In genomic region chr11:67606477-67607295, GRCh38 we compare ENCODE assay signal across 1 cellular context.
TF ChIP-seq lines count a peak whose summit lies in the region.

Gene NDUFV1, plus strand, starts transcription at chr11:67606936. Its CDS starts 69 bp downstream, at chr11:67607005.

TF ChIP-seq in HepG2, 621 proteins besides CTCF, POLR2A, EP300 and RAD21 (continued from another document and continues in another):
- peak; percentile 47; the same call in 1 of the 2 replicates for TF ChIP-seq ZNF710 (CRISPR knock-in tag; IDR thresholded peaks at IDR 0.05; ENCODE audit: borderline replicate concordance)
- TF ChIP-seq ATF7 (IDR thresholded peaks at IDR 0.05) = peak; percentile 25; the same call in 1 of the 2 replicates
- 0 out of 2 replicates have a peak, but pooled peaks have one; percentile 48 for TF ChIP-seq ATF7 (CRISPR knock-in tag; IDR thresholded peaks at IDR 0.05)
- TF ChIP-seq GPN1 (CRISPR knock-in tag; IDR thresholded peaks at IDR 0.05; ENCODE audit: borderline replicate concordance) = no peak
- peak; percentile 70; the same call in 1 of the 2 replicates for TF ChIP-seq MXD4 (CRISPR knock-in tag; IDR thresholded peaks at IDR 0.05)
- peak; percentile 74; the same call in 1 of the 2 replicates for TF ChIP-seq ZNF761 (CRISPR knock-in tag; conservative IDR thresholded peaks at IDR 0.05)
- TF ChIP-seq IRX3 (CRISPR knock-in tag; IDR thresholded peaks at IDR 0.05; ENCODE audit: borderline replicate concordance, low read depth) = peak; percentile 60; the same call in 1 of the 2 replicates
- no peak for TF ChIP-seq AGO1 (IDR thresholded peaks at IDR 0.05; ENCODE audit: low read depth, low read length, poor library complexity, severe bottlenecking)
- TF ChIP-seq ZNF713 (CRISPR knock-in tag; IDR thresholded peaks at IDR 0.05) = no peak; the same call in 1 of the 2 replicates
- TF ChIP-seq, protein P1, sequence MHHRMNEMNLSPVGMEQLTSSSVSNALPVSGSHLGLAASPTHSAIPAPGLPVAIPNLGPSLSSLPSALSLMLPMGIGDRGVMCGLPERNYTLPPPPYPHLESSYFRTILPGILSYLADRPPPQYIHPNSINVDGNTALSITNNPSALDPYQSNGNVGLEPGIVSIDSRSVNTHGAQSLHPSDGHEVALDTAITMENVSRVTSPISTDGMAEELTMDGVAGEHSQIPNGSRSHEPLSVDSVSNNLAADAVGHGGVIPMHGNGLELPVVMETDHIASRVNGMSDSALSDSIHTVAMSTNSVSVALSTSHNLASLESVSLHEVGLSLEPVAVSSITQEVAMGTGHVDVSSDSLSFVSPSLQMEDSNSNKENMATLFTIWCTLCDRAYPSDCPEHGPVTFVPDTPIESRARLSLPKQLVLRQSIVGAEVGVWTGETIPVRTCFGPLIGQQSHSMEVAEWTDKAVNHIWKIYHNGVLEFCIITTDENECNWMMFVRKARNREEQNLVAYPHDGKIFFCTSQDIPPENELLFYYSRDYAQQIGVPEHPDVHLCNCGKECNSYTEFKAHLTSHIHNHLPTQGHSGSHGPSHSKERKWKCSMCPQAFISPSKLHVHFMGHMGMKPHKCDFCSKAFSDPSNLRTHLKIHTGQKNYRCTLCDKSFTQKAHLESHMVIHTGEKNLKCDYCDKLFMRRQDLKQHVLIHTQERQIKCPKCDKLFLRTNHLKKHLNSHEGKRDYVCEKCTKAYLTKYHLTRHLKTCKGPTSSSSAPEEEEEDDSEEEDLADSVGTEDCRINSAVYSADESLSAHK (CRISPR knock-in tag; IDR thresholded peaks at IDR 0.05; ENCODE audit: borderline replicate concordance) = no peak
- TF ChIP-seq JUN (CRISPR knock-in tag; IDR thresholded peaks at IDR 0.05) = no peak
- no peak for TF ChIP-seq RARA (CRISPR knock-in tag; IDR thresholded peaks at IDR 0.05)
- 0 out of 2 replicates have a peak, but pooled peaks have one; percentile 34 for TF ChIP-seq ZIK1 (CRISPR knock-in tag; IDR thresholded peaks at IDR 0.05; ENCODE audit: borderline replicate concordance, low read depth)
- 0 out of 2 replicates have a peak, but pooled peaks have one; percentile 43 for TF ChIP-seq ZNF510 (CRISPR knock-in tag; IDR thresholded peaks at IDR 0.05; ENCODE audit: low read depth)
- TF ChIP-seq, protein P2, sequence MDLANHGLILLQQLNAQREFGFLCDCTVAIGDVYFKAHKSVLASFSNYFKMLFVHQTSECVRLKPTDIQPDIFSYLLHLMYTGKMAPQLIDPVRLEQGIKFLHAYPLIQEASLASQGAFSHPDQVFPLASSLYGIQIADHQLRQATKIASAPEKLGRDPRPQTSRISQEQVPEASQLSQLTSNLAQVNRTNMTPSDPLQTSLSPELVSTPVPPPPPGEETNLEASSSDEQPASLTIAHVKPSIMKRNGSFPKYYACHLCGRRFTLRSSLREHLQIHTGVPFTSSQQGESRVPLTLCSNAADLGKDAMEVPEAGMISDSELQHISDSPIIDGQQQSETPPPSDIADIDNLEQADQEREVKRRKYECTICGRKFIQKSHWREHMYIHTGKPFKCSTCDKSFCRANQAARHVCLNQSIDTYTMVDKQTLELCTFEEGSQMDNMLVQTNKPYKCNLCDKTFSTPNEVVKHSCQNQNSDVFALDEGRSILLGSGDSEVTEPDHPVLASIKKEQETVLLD (CRISPR knock-in tag; IDR thresholded peaks at IDR 0.05; ENCODE audit: low read depth) = no peak
- TF ChIP-seq ZNF850 (CRISPR knock-in tag; conservative IDR thresholded peaks at IDR 0.05) = no peak
- TF ChIP-seq ZHX2 (IDR thresholded peaks at IDR 0.05; ENCODE audit: low read depth) = peak; percentile 91
- TF ChIP-seq ZHX2 (CRISPR knock-in tag; IDR thresholded peaks at IDR 0.05; ENCODE audit: borderline replicate concordance) = no peak
- TF ChIP-seq, protein P3, sequence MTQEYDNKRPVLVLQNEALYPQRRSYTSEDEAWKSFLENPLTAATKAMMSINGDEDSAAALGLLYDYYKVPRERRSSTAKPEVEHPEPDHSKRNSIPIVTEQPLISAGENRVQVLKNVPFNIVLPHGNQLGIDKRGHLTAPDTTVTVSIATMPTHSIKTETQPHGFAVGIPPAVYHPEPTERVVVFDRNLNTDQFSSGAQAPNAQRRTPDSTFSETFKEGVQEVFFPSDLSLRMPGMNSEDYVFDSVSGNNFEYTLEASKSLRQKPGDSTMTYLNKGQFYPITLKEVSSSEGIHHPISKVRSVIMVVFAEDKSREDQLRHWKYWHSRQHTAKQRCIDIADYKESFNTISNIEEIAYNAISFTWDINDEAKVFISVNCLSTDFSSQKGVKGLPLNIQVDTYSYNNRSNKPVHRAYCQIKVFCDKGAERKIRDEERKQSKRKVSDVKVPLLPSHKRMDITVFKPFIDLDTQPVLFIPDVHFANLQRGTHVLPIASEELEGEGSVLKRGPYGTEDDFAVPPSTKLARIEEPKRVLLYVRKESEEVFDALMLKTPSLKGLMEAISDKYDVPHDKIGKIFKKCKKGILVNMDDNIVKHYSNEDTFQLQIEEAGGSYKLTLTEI (CRISPR knock-in tag; conservative IDR thresholded peaks at IDR 0.05) = no peak
- no peak for TF ChIP-seq ZNF816 (CRISPR knock-in tag; IDR thresholded peaks at IDR 0.05; ENCODE audit: borderline replicate concordance)
- peak; percentile 70 for TF ChIP-seq SP5 (CRISPR knock-in tag; IDR thresholded peaks at IDR 0.05; ENCODE audit: borderline replicate concordance, low read depth)
- TF ChIP-seq ZNF24 (IDR thresholded peaks at IDR 0.05) = no peak
- 0 out of 2 replicates have a peak, but pooled peaks have one; percentile 82 for TF ChIP-seq ZNF567 (CRISPR knock-in tag; IDR thresholded peaks at IDR 0.05; ENCODE audit: borderline replicate concordance)
- peak; percentile 69; the same call in 1 of the 2 replicates for TF ChIP-seq ZNF430 (CRISPR knock-in tag; IDR thresholded peaks at IDR 0.05)
- no peak for TF ChIP-seq ZNF101 (CRISPR knock-in tag; IDR thresholded peaks at IDR 0.05; ENCODE audit: borderline replicate concordance, low read depth)
- no peak; the same call in 1 of the 2 replicates for TF ChIP-seq MEIS2 (CRISPR knock-in tag; IDR thresholded peaks at IDR 0.05)
- TF ChIP-seq ZNF775 (CRISPR knock-in tag; IDR thresholded peaks at IDR 0.05; ENCODE audit: borderline replicate concordance) = no peak
- TF ChIP-seq ZNF281 (CRISPR knock-in tag; IDR thresholded peaks at IDR 0.05; ENCODE audit: borderline replicate concordance) = peak; percentile 16; the same call in 1 of the 2 replicates
- TF ChIP-seq TFE3 (CRISPR knock-in tag; IDR thresholded peaks at IDR 0.05) = peak; percentile 79; the same call in 1 of the 2 replicates
- no peak for TF ChIP-seq NPAS2 (CRISPR knock-in tag; IDR thresholded peaks at IDR 0.05; ENCODE audit: borderline replicate concordance)
- TF ChIP-seq, protein P4, sequence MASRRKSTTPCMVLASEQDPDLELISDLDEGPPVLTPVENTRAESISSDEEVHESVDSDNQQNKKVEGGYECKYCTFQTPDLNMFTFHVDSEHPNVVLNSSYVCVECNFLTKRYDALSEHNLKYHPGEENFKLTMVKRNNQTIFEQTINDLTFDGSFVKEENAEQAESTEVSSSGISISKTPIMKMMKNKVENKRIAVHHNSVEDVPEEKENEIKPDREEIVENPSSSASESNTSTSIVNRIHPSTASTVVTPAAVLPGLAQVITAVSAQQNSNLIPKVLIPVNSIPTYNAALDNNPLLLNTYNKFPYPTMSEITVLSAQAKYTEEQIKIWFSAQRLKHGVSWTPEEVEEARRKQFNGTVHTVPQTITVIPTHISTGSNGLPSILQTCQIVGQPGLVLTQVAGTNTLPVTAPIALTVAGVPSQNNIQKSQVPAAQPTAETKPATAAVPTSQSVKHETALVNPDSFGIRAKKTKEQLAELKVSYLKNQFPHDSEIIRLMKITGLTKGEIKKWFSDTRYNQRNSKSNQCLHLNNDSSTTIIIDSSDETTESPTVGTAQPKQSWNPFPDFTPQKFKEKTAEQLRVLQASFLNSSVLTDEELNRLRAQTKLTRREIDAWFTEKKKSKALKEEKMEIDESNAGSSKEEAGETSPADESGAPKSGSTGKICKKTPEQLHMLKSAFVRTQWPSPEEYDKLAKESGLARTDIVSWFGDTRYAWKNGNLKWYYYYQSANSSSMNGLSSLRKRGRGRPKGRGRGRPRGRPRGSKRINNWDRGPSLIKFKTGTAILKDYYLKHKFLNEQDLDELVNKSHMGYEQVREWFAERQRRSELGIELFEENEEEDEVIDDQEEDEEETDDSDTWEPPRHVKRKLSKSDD (CRISPR knock-in tag; IDR thresholded peaks at IDR 0.05; ENCODE audit: low read depth) = peak; percentile 90
- TF ChIP-seq HBP1 (CRISPR knock-in tag; IDR thresholded peaks at IDR 0.05; ENCODE audit: low read depth) = peak; percentile 55; the same call in 1 of the 2 replicates
